Comparison of ENCODE assay signal across 18 cellular contexts in the genomic region with DNA sequence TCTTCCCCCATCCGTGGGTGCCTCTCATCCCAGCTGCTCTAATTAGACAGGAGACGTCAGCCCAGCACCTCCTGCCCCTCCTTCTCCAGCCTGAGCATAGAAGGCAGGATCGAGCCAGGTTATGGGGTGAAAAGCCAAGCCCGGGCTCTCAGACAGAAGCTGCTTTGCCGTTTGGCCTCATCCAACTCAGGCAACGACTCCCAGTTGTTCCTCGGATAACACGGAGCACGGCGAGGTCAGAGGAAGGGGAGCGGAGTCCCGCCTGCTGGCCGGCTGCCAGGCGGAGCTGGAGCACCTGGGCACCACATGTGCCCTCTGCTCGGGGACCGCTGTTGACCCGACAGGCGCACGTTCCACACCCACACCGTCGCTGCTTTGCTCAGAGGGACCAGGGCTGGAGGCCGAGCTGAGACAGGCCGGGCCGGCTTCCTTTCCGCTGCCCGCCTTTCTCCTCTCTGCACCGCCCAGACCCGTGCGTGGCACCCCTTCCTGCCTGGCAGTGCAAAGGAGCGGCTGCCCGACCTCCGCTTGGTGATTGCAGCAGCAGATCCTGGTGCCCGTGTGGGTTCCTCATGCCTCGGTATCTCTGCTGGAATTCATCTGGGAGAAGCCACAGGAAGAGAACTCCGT. TPM values are rescaled to one million over a fixed set of nuclear protein-coding genes. Genes with fewer than 3 reads are reported as not detected.
DNase-seq lines count a peak whose midpoint lies in the region; ATAC-seq and TF ChIP-seq lines count a peak whose summit lies in the region.
"Had no signal": no experiment of that assay in that cellular context is flagged by ENCODE, and none has a peak within 500 bp of the region (broad histone marks: within the 10 kb centered on the region; RNA-seq: fewer than 3 reads in every experiment).

No MANE protein-coding gene starts in this region.

- H2AFZ ChIP-seq in osteoblast (ENCODE audit: low read length) = no peak overlapping the region

- H3K4me3 ChIP-seq in osteoblast (ENCODE audit: insufficient read depth, low read length) = no peak overlapping the region
- H3K4me3 ChIP-seq: ovary, testis had no signal

- no peak for ATAC-seq in effector memory CD8-positive, alpha-beta T cell (replicated peaks)
- ATAC-seq in GM18520 (IDR thresholded peaks at IDR 0.05; ENCODE audit: unreplicated experiment) = no peak

- no peaks in the 10 kb centered on the region for H3K4me1 Mint-ChIP-seq in effector memory CD8-positive, alpha-beta T cell (ENCODE audit: low read depth in 2 of 2)
- H3K4me1 Mint-ChIP-seq: activated B cell treated with CpG ODN at 0.5 μM for 24 hours; activated naive CD8-positive, alpha-beta T cell treated with anti-CD3 and anti-CD28 coated beads, Interleukin-2, amount 10 ng/mL, durations not matched to agents 7 days and 5 days; CD8-positive, alpha-beta memory T cell had no signal

- no peaks in the 10 kb centered on the region for H3K4me1 ChIP-seq in osteoblast (ENCODE audit: insufficient read depth, low read length)
- H3K4me1 ChIP-seq: testis had no signal

- H3K27me3 Mint-ChIP-seq in effector memory CD8-positive, alpha-beta T cell = peaks cover 37 to 59% of the 10 kb centered on the region in 2 donors

- H3K27me3 ChIP-seq in osteoblast (ENCODE audit: insufficient read depth, low read length) = peaks cover 49% of the 10 kb centered on the region
- H3K27me3 ChIP-seq: ovary, testis had no signal

- H3K79me2 ChIP-seq in osteoblast (ENCODE audit: insufficient read depth, low read length) = no peaks in the 10 kb centered on the region

- H3K4me2 ChIP-seq in osteoblast (ENCODE audit: insufficient read depth, low read length) = peak overlapping the region; percentile 23

- no peaks in the 10 kb centered on the region for H3K9me3 ChIP-seq in osteoblast (ENCODE audit: low read depth, low read length)
- H3K9me3 ChIP-seq: ovary, testis had no signal

- no peaks in the 10 kb centered on the region for H3K36me3 ChIP-seq in osteoblast (ENCODE audit: insufficient read depth, low read length)
- H3K36me3 ChIP-seq: ovary had no signal

- TF ChIP-seq CTCF in osteoblast (IDR thresholded peaks at IDR 0.05; ENCODE audit: extremely low read depth, low read depth, low read length) = no peak

- peak; percentile 27 for DNase-seq in EL
- DNase-seq in NCI-H1105 treated with DMSO at 0.1 percent for 48 hours (lab: John Stamatoyannopoulos, UW) = peak; percentile 66
- peak; percentile 56 for DNase-seq in cerebellar cortex (ENCODE audit: low spot score)
- peak; percentile 52 for DNase-seq in osteoblast (ENCODE audit: insufficient read length, low spot score, missing footprints)
- DNase-seq in T-helper 9 cell = no peak
- no peak for DNase-seq in effector memory CD8-positive, alpha-beta T cell
- DNase-seq in NCI-H446 treated with DMSO at 0.1 percent for 48 hours (lab: John Stamatoyannopoulos, UW) = no peak
- DNase-seq: activated B cell treated with CpG ODN at 0.5 μM for 24 hours; activated CD8-positive, alpha-beta memory T cell treated with anti-CD3 and anti-CD28 coated beads, Interleukin-2, amount 50 U/mL, for 4 hours; activated naive CD8-positive, alpha-beta T cell treated with anti-CD3 and anti-CD28 coated beads, Interleukin-2, amount 10 ng/mL, durations not matched to agents 7 days and 5 days; CD8-positive, alpha-beta memory T cell; NCI-H82; ovary; testis had no signal

- H3K27ac Mint-ChIP-seq in effector memory CD8-positive, alpha-beta T cell = no peak overlapping the region
- H3K27ac Mint-ChIP-seq: activated B cell treated with CpG ODN at 0.5 μM for 24 hours; activated naive CD8-positive, alpha-beta T cell treated with anti-CD3 and anti-CD28 coated beads, Interleukin-2, amount 10 ng/mL, durations not matched to agents 7 days and 5 days; CD8-positive, alpha-beta memory T cell; dendritic cell treated with granulocyte-macrophage colony-stimulating factor and Interleukin-4, amounts not matched to agents 40 ng/mL and 50 ng/mL, for 4 days had no signal

- no peak overlapping the region for H3K4me3 Mint-ChIP-seq in effector memory CD8-positive, alpha-beta T cell
- H3K4me3 Mint-ChIP-seq: activated B cell treated with CpG ODN at 0.5 μM for 24 hours; activated naive CD8-positive, alpha-beta T cell treated with anti-CD3 and anti-CD28 coated beads, Interleukin-2, amount 10 ng/mL, durations not matched to agents 7 days and 5 days; CD8-positive, alpha-beta memory T cell; dendritic cell treated with granulocyte-macrophage colony-stimulating factor and Interleukin-4, amounts not matched to agents 40 ng/mL and 50 ng/mL, for 4 days had no signal

- H3K36me3 Mint-ChIP-seq in effector memory CD8-positive, alpha-beta T cell (ENCODE audit: insufficient read depth) = no peaks in the 10 kb centered on the region
- H3K36me3 Mint-ChIP-seq: activated naive CD8-positive, alpha-beta T cell treated with anti-CD3 and anti-CD28 coated beads, Interleukin-2, amount 10 ng/mL, durations not matched to agents 7 days and 5 days; CD8-positive, alpha-beta memory T cell had no signal

- H4K20me1 ChIP-seq in osteoblast (ENCODE audit: insufficient read depth, low read length) = no peaks in the 10 kb centered on the region

- no peak overlapping the region for H3K27ac ChIP-seq in osteoblast (ENCODE audit: low read depth, low read length)
- H3K27ac ChIP-seq: ovary, testis had no signal

- H3K9me3 Mint-ChIP-seq in effector memory CD8-positive, alpha-beta T cell = no peaks in the 10 kb centered on the region
- H3K9me3 Mint-ChIP-seq: activated B cell treated with CpG ODN at 0.5 μM for 24 hours; activated naive CD8-positive, alpha-beta T cell treated with anti-CD3 and anti-CD28 coated beads, Interleukin-2, amount 10 ng/mL, durations not matched to agents 7 days and 5 days; dendritic cell treated with granulocyte-macrophage colony-stimulating factor and Interleukin-4, amounts not matched to agents 40 ng/mL and 50 ng/mL, for 4 days had no signal

RNA-seq across cellular contexts. Expression of a gene that starts 21.6 kb away (rescaled TPM):
- not detected in 2 replicates for total RNA-seq in osteoblast
- total RNA-seq: activated B cell treated with CpG ODN at 0.5 μM for 24 hours; activated naive CD8-positive, alpha-beta T cell treated with anti-CD3 and anti-CD28 coated beads, Interleukin-2, amount 10 ng/mL, durations not matched to agents 7 days and 5 days; CD8-positive, alpha-beta memory T cell; fibroblast of lung; HT-29; ovary had no signal

RNA-seq across cellular contexts. Expression of a gene that starts 51.1 kb away (rescaled TPM):
- total RNA-seq in osteoblast = 11.8 and 13.0 TPM in 2 replicates

Comparison
In these comparisons a context has a peak if more than half of its experiments do, and no peak if none do; other contexts are left out.
1. DNase-seq: peak in EL (single experiment), NCI-H1105 treated with DMSO at 0.1 percent for 48 hours (single experiment), cerebellar cortex (single experiment) and osteoblast (single experiment); none in T-helper 9 cell (single experiment), effector memory CD8-positive, alpha-beta T cell (0 of 3) and NCI-H446 treated with DMSO at 0.1 percent for 48 hours (single experiment).